28 cellular contexts compared by ENCODE assay signal in genomic region chr1:175788586-175789252, GRCh38. TPM values are rescaled to one million over a fixed set of nuclear protein-coding genes. Genes with fewer than 3 reads are reported as not detected.
"Had no signal": no experiment of that assay in that cellular context is flagged by ENCODE, and none has a peak within 500 bp of the region (broad histone marks: within the 10 kb centered on the region; RNA-seq: fewer than 3 reads in every experiment).

No MANE protein-coding gene starts in this region.

- H2AFZ ChIP-seq: neural progenitor cell had no signal

- DNase-seq: activated CD4-positive, alpha-beta memory T cell treated with anti-CD3 and anti-CD28 coated beads, Interleukin-2, amount 10 ng/mL, durations not matched to agents 7 days and 5 days; activated CD4-positive, alpha-beta T cell treated with anti-CD3 and anti-CD28 coated beads for 1 hour; activated CD4-positive, alpha-beta T cell treated with anti-CD3 and anti-CD28 coated beads, Interleukin-2, amount 10 ng/mL, durations not matched to agents 7 days and 5 days; activated CD8-positive, alpha-beta memory T cell treated with anti-CD3 and anti-CD28 coated beads, Interleukin-2, amount 50 U/mL, for 48 hours; activated gamma-delta T cell; activated naive CD4-positive, alpha-beta T cell treated with anti-CD3 and anti-CD28 coated beads, Interleukin-2, amount 50 U/mL, for 16 hours; activated T-cell treated with anti-CD3 and anti-CD28 coated beads, Interleukin-2, amount 50 U/mL, for 24 hours; effector CD8-positive, alpha-beta T cell; esophagus squamous epithelium; foreskin melanocyte; glutamatergic neuron; left cardiac atrium; naive thymus-derived CD8-positive, alpha-beta T cell; right lobe of liver; stimulated activated CD4-positive, alpha-beta T cell treated with anti-CD3 and anti-CD28 coated beads, Interleukin-12 subunit alpha, Interleukin-12 subunit beta, amount 100 ng/mL, for 4 hours; stimulated activated CD4-positive, alpha-beta T cell treated with anti-CD3 and anti-CD28 coated beads, Interleukin-4, amount 100 ng/mL, for 1 hour; stimulated activated naive CD8-positive, alpha-beta T cell treated with anti-CD3 and anti-CD28 coated beads, Interleukin-15, Interleukin-2, amounts not matched to agents 100 U/mL and 50 U/mL, for 24 hours; T-helper 2 cell; upper lobe of left lung had no signal

- H3K4me3 ChIP-seq: esophagus squamous epithelium, neural progenitor cell, right lobe of liver, skin epidermis, thoracic aorta, upper lobe of left lung, vagina had no signal

- H3K4me1 ChIP-seq: esophagus squamous epithelium, right lobe of liver, upper lobe of left lung, vagina had no signal

- ATAC-seq: left cardiac atrium; naive thymus-derived CD8-positive, alpha-beta T cell; stimulated activated naive CD8-positive, alpha-beta T cell treated with anti-CD3 and anti-CD28 coated beads, Interleukin-15, Interleukin-2, amounts not matched to agents 100 U/mL and 50 U/mL, for 24 hours; WTC11 had no signal

- H3K27ac ChIP-seq: epithelial cell of prostate, esophagus squamous epithelium, neural progenitor cell, right lobe of liver, skin epidermis, thoracic aorta, upper lobe of left lung, vagina had no signal

- H3K9me3 ChIP-seq: esophagus squamous epithelium, right lobe of liver, thoracic aorta, upper lobe of left lung, vagina had no signal

- H3K27me3 ChIP-seq: esophagus squamous epithelium, neural progenitor cell, right lobe of liver, upper lobe of left lung, vagina had no signal

- H3K36me3 ChIP-seq: esophagus squamous epithelium, neural progenitor cell, right lobe of liver, thoracic aorta, upper lobe of left lung, vagina had no signal

- H3K4me2 ChIP-seq: neural progenitor cell had no signal

RNA-seq across cellular contexts. Expression of gene TNR, which starts 45.3 kb away (rescaled TPM):
- total RNA-seq: activated CD4-positive, alpha-beta memory T cell treated with anti-CD3 and anti-CD28 coated beads, Interleukin-2, amount 10 ng/mL, durations not matched to agents 7 days and 5 days; activated CD4-positive, alpha-beta T cell treated with anti-CD3 and anti-CD28 coated beads, Interleukin-2, amount 10 ng/mL, durations not matched to agents 7 days and 5 days; esophagus squamous epithelium; naive thymus-derived CD8-positive, alpha-beta T cell; osteoblast; renal cortical epithelial cell had no signal
- polyA plus RNA-seq: keratinocyte; naive thymus-derived CD8-positive, alpha-beta T cell had no signal
